Comparison of ENCODE assay signal across 1 cellular context in the genomic region with DNA sequence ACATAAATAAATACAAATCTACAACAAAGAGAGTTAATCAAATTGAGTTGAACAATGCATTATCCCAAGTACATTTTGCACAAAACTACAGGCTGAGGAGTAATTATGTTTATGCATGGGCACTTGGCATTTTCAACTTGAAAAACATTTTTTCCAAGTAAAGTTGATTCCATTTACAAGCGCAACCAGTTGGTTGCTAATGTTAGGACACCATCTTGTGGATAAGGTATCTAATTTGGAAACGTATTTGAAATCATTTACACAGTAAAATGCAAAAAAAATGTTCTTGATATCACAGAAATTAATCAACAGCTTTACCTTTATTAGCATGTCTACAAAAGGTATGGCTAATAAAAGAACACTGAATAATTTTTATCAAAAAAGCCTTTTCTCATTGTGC.
TF ChIP-seq lines count a peak whose summit lies in the region.

No MANE protein-coding gene starts in this region.

TF ChIP-seq in K562, 482 proteins besides CTCF, POLR2A, EP300 and RAD21 (continued from another document):
- TF ChIP-seq, protein P1, sequence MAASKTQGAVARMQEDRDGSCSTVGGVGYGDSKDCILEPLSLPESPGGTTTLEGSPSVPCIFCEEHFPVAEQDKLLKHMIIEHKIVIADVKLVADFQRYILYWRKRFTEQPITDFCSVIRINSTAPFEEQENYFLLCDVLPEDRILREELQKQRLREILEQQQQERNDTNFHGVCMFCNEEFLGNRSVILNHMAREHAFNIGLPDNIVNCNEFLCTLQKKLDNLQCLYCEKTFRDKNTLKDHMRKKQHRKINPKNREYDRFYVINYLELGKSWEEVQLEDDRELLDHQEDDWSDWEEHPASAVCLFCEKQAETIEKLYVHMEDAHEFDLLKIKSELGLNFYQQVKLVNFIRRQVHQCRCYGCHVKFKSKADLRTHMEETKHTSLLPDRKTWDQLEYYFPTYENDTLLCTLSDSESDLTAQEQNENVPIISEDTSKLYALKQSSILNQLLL (CRISPR knock-in tag; IDR thresholded peaks at IDR 0.05; ENCODE audit: borderline replicate concordance), result no peak
- TF ChIP-seq NFIC (IDR thresholded peaks at IDR 0.05) (no peak), ZNF507 (tag; conservative IDR thresholded peaks at IDR 0.05) (no peak), KLF1 (tag; IDR thresholded peaks at IDR 0.05) (no peak), EGR1 (conservative IDR thresholded peaks at IDR 0.05) (no peak), ELF4 (CRISPR knock-in tag; IDR thresholded peaks at IDR 0.05) (no peak), STAG1 (CRISPR knock-in tag; IDR thresholded peaks at IDR 0.05; ENCODE audit: borderline replicate concordance) (no peak), ARNT (IDR thresholded peaks at IDR 0.05) (no peak), TCFL5 (CRISPR knock-in tag; conservative IDR thresholded peaks at IDR 0.05) (no peak)
- TF ChIP-seq, protein P2, sequence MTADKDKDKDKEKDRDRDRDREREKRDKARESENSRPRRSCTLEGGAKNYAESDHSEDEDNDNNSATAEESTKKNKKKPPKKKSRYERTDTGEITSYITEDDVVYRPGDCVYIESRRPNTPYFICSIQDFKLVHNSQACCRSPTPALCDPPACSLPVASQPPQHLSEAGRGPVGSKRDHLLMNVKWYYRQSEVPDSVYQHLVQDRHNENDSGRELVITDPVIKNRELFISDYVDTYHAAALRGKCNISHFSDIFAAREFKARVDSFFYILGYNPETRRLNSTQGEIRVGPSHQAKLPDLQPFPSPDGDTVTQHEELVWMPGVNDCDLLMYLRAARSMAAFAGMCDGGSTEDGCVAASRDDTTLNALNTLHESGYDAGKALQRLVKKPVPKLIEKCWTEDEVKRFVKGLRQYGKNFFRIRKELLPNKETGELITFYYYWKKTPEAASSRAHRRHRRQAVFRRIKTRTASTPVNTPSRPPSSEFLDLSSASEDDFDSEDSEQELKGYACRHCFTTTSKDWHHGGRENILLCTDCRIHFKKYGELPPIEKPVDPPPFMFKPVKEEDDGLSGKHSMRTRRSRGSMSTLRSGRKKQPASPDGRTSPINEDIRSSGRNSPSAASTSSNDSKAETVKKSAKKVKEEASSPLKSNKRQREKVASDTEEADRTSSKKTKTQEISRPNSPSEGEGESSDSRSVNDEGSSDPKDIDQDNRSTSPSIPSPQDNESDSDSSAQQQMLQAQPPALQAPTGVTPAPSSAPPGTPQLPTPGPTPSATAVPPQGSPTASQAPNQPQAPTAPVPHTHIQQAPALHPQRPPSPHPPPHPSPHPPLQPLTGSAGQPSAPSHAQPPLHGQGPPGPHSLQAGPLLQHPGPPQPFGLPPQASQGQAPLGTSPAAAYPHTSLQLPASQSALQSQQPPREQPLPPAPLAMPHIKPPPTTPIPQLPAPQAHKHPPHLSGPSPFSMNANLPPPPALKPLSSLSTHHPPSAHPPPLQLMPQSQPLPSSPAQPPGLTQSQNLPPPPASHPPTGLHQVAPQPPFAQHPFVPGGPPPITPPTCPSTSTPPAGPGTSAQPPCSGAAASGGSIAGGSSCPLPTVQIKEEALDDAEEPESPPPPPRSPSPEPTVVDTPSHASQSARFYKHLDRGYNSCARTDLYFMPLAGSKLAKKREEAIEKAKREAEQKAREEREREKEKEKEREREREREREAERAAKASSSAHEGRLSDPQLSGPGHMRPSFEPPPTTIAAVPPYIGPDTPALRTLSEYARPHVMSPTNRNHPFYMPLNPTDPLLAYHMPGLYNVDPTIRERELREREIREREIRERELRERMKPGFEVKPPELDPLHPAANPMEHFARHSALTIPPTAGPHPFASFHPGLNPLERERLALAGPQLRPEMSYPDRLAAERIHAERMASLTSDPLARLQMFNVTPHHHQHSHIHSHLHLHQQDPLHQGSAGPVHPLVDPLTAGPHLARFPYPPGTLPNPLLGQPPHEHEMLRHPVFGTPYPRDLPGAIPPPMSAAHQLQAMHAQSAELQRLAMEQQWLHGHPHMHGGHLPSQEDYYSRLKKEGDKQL (CRISPR knock-in tag; IDR thresholded peaks at IDR 0.05; ENCODE audit: borderline replicate concordance), result no peak
- TF ChIP-seq, protein P3, sequence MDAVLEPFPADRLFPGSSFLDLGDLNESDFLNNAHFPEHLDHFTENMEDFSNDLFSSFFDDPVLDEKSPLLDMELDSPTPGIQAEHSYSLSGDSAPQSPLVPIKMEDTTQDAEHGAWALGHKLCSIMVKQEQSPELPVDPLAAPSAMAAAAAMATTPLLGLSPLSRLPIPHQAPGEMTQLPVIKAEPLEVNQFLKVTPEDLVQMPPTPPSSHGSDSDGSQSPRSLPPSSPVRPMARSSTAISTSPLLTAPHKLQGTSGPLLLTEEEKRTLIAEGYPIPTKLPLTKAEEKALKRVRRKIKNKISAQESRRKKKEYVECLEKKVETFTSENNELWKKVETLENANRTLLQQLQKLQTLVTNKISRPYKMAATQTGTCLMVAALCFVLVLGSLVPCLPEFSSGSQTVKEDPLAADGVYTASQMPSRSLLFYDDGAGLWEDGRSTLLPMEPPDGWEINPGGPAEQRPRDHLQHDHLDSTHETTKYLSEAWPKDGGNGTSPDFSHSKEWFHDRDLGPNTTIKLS (IDR thresholded peaks at IDR 0.05; ENCODE audit: borderline replicate concordance, low read depth), result no peak
- TF ChIP-seq, protein P4, sequence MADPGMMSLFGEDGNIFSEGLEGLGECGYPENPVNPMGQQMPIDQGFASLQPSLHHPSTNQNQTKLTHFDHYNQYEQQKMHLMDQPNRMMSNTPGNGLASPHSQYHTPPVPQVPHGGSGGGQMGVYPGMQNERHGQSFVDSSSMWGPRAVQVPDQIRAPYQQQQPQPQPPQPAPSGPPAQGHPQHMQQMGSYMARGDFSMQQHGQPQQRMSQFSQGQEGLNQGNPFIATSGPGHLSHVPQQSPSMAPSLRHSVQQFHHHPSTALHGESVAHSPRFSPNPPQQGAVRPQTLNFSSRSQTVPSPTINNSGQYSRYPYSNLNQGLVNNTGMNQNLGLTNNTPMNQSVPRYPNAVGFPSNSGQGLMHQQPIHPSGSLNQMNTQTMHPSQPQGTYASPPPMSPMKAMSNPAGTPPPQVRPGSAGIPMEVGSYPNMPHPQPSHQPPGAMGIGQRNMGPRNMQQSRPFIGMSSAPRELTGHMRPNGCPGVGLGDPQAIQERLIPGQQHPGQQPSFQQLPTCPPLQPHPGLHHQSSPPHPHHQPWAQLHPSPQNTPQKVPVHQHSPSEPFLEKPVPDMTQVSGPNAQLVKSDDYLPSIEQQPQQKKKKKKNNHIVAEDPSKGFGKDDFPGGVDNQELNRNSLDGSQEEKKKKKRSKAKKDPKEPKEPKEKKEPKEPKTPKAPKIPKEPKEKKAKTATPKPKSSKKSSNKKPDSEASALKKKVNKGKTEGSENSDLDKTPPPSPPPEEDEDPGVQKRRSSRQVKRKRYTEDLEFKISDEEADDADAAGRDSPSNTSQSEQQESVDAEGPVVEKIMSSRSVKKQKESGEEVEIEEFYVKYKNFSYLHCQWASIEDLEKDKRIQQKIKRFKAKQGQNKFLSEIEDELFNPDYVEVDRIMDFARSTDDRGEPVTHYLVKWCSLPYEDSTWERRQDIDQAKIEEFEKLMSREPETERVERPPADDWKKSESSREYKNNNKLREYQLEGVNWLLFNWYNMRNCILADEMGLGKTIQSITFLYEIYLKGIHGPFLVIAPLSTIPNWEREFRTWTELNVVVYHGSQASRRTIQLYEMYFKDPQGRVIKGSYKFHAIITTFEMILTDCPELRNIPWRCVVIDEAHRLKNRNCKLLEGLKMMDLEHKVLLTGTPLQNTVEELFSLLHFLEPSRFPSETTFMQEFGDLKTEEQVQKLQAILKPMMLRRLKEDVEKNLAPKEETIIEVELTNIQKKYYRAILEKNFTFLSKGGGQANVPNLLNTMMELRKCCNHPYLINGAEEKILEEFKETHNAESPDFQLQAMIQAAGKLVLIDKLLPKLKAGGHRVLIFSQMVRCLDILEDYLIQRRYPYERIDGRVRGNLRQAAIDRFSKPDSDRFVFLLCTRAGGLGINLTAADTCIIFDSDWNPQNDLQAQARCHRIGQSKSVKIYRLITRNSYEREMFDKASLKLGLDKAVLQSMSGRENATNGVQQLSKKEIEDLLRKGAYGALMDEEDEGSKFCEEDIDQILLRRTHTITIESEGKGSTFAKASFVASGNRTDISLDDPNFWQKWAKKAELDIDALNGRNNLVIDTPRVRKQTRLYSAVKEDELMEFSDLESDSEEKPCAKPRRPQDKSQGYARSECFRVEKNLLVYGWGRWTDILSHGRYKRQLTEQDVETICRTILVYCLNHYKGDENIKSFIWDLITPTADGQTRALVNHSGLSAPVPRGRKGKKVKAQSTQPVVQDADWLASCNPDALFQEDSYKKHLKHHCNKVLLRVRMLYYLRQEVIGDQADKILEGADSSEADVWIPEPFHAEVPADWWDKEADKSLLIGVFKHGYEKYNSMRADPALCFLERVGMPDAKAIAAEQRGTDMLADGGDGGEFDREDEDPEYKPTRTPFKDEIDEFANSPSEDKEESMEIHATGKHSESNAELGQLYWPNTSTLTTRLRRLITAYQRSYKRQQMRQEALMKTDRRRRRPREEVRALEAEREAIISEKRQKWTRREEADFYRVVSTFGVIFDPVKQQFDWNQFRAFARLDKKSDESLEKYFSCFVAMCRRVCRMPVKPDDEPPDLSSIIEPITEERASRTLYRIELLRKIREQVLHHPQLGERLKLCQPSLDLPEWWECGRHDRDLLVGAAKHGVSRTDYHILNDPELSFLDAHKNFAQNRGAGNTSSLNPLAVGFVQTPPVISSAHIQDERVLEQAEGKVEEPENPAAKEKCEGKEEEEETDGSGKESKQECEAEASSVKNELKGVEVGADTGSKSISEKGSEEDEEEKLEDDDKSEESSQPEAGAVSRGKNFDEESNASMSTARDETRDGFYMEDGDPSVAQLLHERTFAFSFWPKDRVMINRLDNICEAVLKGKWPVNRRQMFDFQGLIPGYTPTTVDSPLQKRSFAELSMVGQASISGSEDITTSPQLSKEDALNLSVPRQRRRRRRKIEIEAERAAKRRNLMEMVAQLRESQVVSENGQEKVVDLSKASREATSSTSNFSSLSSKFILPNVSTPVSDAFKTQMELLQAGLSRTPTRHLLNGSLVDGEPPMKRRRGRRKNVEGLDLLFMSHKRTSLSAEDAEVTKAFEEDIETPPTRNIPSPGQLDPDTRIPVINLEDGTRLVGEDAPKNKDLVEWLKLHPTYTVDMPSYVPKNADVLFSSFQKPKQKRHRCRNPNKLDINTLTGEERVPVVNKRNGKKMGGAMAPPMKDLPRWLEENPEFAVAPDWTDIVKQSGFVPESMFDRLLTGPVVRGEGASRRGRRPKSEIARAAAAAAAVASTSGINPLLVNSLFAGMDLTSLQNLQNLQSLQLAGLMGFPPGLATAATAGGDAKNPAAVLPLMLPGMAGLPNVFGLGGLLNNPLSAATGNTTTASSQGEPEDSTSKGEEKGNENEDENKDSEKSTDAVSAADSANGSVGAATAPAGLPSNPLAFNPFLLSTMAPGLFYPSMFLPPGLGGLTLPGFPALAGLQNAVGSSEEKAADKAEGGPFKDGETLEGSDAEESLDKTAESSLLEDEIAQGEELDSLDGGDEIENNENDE (IDR thresholded peaks at IDR 0.05; ENCODE audit: low read depth, low read length), result no peak
- TF ChIP-seq, protein P5, sequence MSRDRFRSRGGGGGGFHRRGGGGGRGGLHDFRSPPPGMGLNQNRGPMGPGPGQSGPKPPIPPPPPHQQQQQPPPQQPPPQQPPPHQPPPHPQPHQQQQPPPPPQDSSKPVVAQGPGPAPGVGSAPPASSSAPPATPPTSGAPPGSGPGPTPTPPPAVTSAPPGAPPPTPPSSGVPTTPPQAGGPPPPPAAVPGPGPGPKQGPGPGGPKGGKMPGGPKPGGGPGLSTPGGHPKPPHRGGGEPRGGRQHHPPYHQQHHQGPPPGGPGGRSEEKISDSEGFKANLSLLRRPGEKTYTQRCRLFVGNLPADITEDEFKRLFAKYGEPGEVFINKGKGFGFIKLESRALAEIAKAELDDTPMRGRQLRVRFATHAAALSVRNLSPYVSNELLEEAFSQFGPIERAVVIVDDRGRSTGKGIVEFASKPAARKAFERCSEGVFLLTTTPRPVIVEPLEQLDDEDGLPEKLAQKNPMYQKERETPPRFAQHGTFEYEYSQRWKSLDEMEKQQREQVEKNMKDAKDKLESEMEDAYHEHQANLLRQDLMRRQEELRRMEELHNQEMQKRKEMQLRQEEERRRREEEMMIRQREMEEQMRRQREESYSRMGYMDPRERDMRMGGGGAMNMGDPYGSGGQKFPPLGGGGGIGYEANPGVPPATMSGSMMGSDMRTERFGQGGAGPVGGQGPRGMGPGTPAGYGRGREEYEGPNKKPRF (IDR thresholded peaks at IDR 0.05; ENCODE audit: low read depth, low read length), result no peak
